ENCODE assay signal across 13 cellular contexts in the genomic region with DNA sequence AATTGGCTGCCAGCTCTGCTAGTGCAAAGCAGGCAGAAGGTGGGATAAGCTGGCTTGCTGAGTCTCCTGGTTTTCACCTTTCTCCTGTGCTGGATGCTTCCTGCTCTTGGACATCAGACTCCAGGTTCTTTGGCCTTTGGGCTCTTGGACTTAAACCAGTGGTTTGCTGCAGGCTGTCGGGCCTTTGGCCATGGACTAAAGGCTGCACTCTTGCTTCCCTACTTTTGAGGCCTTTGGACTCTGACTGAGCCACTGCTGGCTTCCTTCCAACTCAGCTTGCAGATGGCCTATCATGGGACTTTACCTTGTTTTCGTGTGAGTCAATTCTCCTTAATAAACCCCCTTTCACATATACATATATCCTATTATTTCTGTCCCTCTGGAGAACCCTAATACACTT.
DNase-seq lines count a peak whose midpoint lies in the region; ATAC-seq and TF ChIP-seq lines count a peak whose summit lies in the region.
"Had no signal": no experiment of that assay in that cellular context is flagged by ENCODE, and none has a peak within 500 bp of the region (broad histone marks: within the 10 kb centered on the region; RNA-seq: fewer than 3 reads in every experiment).

No MANE protein-coding gene starts in this region.

- no peaks in the 10 kb centered on the region for H3K79me2 ChIP-seq in hepatocyte

- DNase-seq in NCI-H82 (lab: John Stamatoyannopoulos, UW): peak; percentile 14
- no peak for DNase-seq in NCI-H82 treated with DMSO at 0.1 percent for 48 hours (lab: John Stamatoyannopoulos, UW; ENCODE audit: unreplicated experiment)
- DNase-seq in OCI-M1 (lab: John Stamatoyannopoulos, UW): peak; percentile 12
- peak; percentile 73 for DNase-seq in hepatocyte (ENCODE audit: low spot score)
- DNase-seq in stomach: peak; percentile 33
- no peak for DNase-seq in activated CD4-positive, CD25-positive, alpha-beta regulatory T cell (lab: John Stamatoyannopoulos, UW)
- no peak for DNase-seq in naive thymus-derived CD8-positive, alpha-beta T cell
- DNase-seq: COR-L47, NCI-H1105, NCI-H1694 treated with DMSO at 0.1 percent for 48 hours, NCI-H2171, RPMI8226 had no signal

- no peak for TF ChIP-seq CTCF in hepatocyte (IDR thresholded peaks at IDR 0.05; ENCODE audit: poor library complexity)
- TF ChIP-seq CTCF in stomach (IDR thresholded peaks at IDR 0.05): no peak

- no peaks in the 10 kb centered on the region for H3K27me3 Mint-ChIP-seq in naive thymus-derived CD8-positive, alpha-beta T cell

- no peaks in the 10 kb centered on the region for H3K9me2 ChIP-seq in hepatocyte (replicated peaks; ENCODE audit: insufficient read depth)

- H4K20me1 ChIP-seq in hepatocyte (ENCODE audit: insufficient read depth, poor library complexity, severe bottlenecking): no peaks in the 10 kb centered on the region

- H3K4me3 Mint-ChIP-seq in naive thymus-derived CD8-positive, alpha-beta T cell: no peak overlapping the region

- H3K27ac Mint-ChIP-seq in naive thymus-derived CD8-positive, alpha-beta T cell: no peak overlapping the region

- H3K27me3 ChIP-seq in hepatocyte (no peaks in the 10 kb centered on the region), stomach (no peaks in the 10 kb centered on the region)

- intact Hi-C loops in stomach (cut with DNase I; ENCODE audit: low total_unique reads): no loop called here

- WGBS in hepatocyte (ENCODE audit: low lambda C conversion rate, missing lambda C conversion rate): 60% methylated on average over 2 of the region's 2 CpGs
- WGBS in stomach, 5 donors: 33 to 43% (median 41%) methylated on average over 2 of the region's 2 CpGs

- no peaks in the 10 kb centered on the region for H3K4me1 Mint-ChIP-seq in naive thymus-derived CD8-positive, alpha-beta T cell

- no peak for TF ChIP-seq EP300 in stomach (IDR thresholded peaks at IDR 0.05)

- ATAC-seq in naive thymus-derived CD8-positive, alpha-beta T cell: no peak

- no peak overlapping the region for H2AFZ ChIP-seq in hepatocyte

- H3K9me3 ChIP-seq in hepatocyte (ENCODE audit: low read depth): no peaks in the 10 kb centered on the region
- peaks cover 0 to 9% (median 4%) of the 10 kb centered on the region in 4 donors for H3K9me3 ChIP-seq in stomach

- peaks cover 0 to 8% (median 0%) of the 10 kb centered on the region in 3 donors for H3K36me3 Mint-ChIP-seq in naive thymus-derived CD8-positive, alpha-beta T cell

- H3K4me3 ChIP-seq in hepatocyte: no peak overlapping the region
- no peak overlapping the region for H3K4me3 ChIP-seq in stomach

- no peak for TF ChIP-seq POLR2A in stomach (IDR thresholded peaks at IDR 0.05)

- no peak overlapping the region for H3K4me2 ChIP-seq in hepatocyte

- H3K9me3 Mint-ChIP-seq in naive thymus-derived CD8-positive, alpha-beta T cell: peaks cover 0 to 20% (median 10%) of the 10 kb centered on the region in 9 donors

- H3K27ac ChIP-seq in hepatocyte (no peak overlapping the region), stomach (no peak overlapping the region)
- H3K27ac ChIP-seq: C4-2B had no signal

- H3K36me3 ChIP-seq in hepatocyte (replicated peaks; ENCODE audit: insufficient read depth, low read depth) (no peaks in the 10 kb centered on the region), stomach (no peaks in the 10 kb centered on the region)

- no peaks in the 10 kb centered on the region for H3K4me1 ChIP-seq in hepatocyte (ENCODE audit: insufficient read depth)
- H3K4me1 ChIP-seq in stomach: no peaks in the 10 kb centered on the region

- POLR2A ChIA-PET in naive thymus-derived CD8-positive, alpha-beta T cell (lab: Charles Lee): no interaction called here

Comparison
In these comparisons a context has a peak if more than half of its experiments do, and no peak if none do; other contexts are left out.
1. DNase-seq: peak in NCI-H82 (single experiment), OCI-M1 (single experiment), hepatocyte (single experiment) and stomach (single experiment); none in NCI-H82 treated with DMSO at 0.1 percent for 48 hours (single experiment), activated CD4-positive, CD25-positive, alpha-beta regulatory T cell (0 of 4) and naive thymus-derived CD8-positive, alpha-beta T cell (0 of 10).